8 cellular contexts compared by ENCODE assay signal in the genomic region with DNA sequence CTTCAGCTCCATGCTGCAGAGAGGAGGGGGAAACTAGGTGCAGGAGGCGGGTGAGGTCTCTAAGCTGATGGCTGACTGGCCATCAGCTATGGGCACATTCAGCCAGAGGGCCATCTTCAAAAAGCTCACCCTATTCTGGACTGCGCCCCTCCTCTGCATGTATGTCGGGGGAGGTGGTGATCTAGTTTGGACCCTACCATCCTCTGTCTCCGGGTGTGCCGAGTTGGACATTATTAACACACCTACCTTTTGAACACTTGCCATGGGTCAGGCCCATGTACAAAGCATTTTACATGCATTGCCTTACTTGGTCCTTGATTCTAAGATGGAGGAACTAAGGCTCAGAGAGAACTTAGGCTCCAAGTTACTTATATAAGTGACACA. TPM values are rescaled to one million over a fixed set of nuclear protein-coding genes. Genes with fewer than 3 reads are reported as not detected.
DNase-seq lines count a peak whose midpoint lies in the region; ATAC-seq and TF ChIP-seq lines count a peak whose summit lies in the region.

No MANE protein-coding gene starts in this region.

- peaks cover 31% of the 10 kb centered on the region for H4K20me1 ChIP-seq in GM23338 (replicated peaks; ENCODE audit: insufficient read depth)

- no peak for TF ChIP-seq EP300 in gastroesophageal sphincter (IDR thresholded peaks at IDR 0.05)

- H3K36me3 ChIP-seq in GM23338 (ENCODE audit: insufficient read depth) (peaks cover 25% of the 10 kb centered on the region; the same call in 1 of the 2 replicates), gastroesophageal sphincter (peaks cover 0 to 45% of the 10 kb centered on the region in 2 donors)

- ATAC-seq in GM23338 (no peak), gastroesophageal sphincter (peak; percentile 5)

- no peak for DNase-seq in GM23338 (ENCODE audit: low spot score)
- DNase-seq in stimulated activated CD4-positive, alpha-beta T cell treated with anti-CD3 and anti-CD28 coated beads, Interleukin-4, amount 100 ng/mL, for 1 hour: no peak
- no peak for DNase-seq in NCI-H748 treated with DMSO at 0.1 percent for 48 hours (lab: John Stamatoyannopoulos, UW)
- no peak for DNase-seq in SKM-1 (lab: John Stamatoyannopoulos, UW; ENCODE audit: unreplicated experiment)
- DNase-seq in NCI-H510A treated with DMSO at 0.1 percent for 48 hours (lab: John Stamatoyannopoulos, UW): no peak

- no peaks in the 10 kb centered on the region for H3K9me3 ChIP-seq in gastroesophageal sphincter

- H3K36me3 Mint-ChIP-seq in GM23338 (ENCODE audit: low read depth): peaks cover 40% of the 10 kb centered on the region

- H3K27ac ChIP-seq in GM23338 (ENCODE audit: low read depth) (no peak overlapping the region), gastroesophageal sphincter (peak overlapping the region in 3 of 4 donors; percentile 95 to 97 (median 96)), skin epidermis (peak overlapping the region in 16 of 21 experiments; percentile 1 to 98 (median 92))

- no peaks in the 10 kb centered on the region for H3K27me3 ChIP-seq in GM23338 (ENCODE audit: insufficient read depth)
- H3K27me3 ChIP-seq in gastroesophageal sphincter: no peaks in the 10 kb centered on the region

- H3K4me3 Mint-ChIP-seq in GM23338: peak overlapping the region; percentile 88

- TF ChIP-seq CTCF in GM23338 (conservative IDR thresholded peaks at IDR 0.05; ENCODE audit: low read depth in 2 of 2) (no peak), WI38 (IDR thresholded peaks at IDR 0.05; ENCODE audit: low read depth, low read length) (no peak), gastroesophageal sphincter (IDR thresholded peaks at IDR 0.05) (no peak)

- H3K4me3 ChIP-seq in GM23338 (peak overlapping the region; percentile 94), WI38 (ENCODE audit: low read depth, low read length) (peak overlapping the region; percentile 75), gastroesophageal sphincter (peak overlapping the region; percentile 65 to 95), skin epidermis (peak overlapping the region in 4 of 7 experiments; percentile 80 to 94 (median 88))

- H2AFZ ChIP-seq in GM23338: no peak overlapping the region

- H3K4me2 ChIP-seq in GM23338: peak overlapping the region; percentile 91

- no peaks in the 10 kb centered on the region for H3K9me3 Mint-ChIP-seq in GM23338

- peaks cover 42% of the 10 kb centered on the region for H3K79me2 ChIP-seq in GM23338 (replicated peaks; ENCODE audit: insufficient read depth)

- TF ChIP-seq POLR2A in gastroesophageal sphincter (IDR thresholded peaks at IDR 0.05): no peak

- 20 to 62% methylated on average over 1 to 2 of the region's 5 CpGs for WGBS in gastroesophageal sphincter (ENCODE audit: low coverage in 1 of 2), 2 donors

- H3K9me2 ChIP-seq in GM23338 (ENCODE audit: insufficient read depth): no peaks in the 10 kb centered on the region

- peak overlapping the region; percentile 60; the same call in 1 of the 2 replicates for H3K27ac Mint-ChIP-seq in GM23338

- peaks cover 20% of the 10 kb centered on the region; the same call in 1 of the 2 replicates for H3K4me1 ChIP-seq in GM23338 (ENCODE audit: insufficient read depth)
- peaks cover 0 to 42% (median 12%) of the 10 kb centered on the region in 3 donors for H3K4me1 ChIP-seq in gastroesophageal sphincter

- peaks cover 7% of the 10 kb centered on the region for H3K27me3 Mint-ChIP-seq in GM23338 (ENCODE audit: insufficient read depth, low read depth, poor library complexity)

- no peaks in the 10 kb centered on the region; the same call in 1 of the 2 replicates for H3F3A ChIP-seq in GM23338 (replicated peaks; ENCODE audit: low read depth)

- peaks cover 34% of the 10 kb centered on the region for H3K4me1 Mint-ChIP-seq in GM23338

TF ChIP-seq in GM23338, 12 proteins besides CTCF, POLR2A, EP300 and RAD21 (continues in another document):
- TF ChIP-seq ZNF331 (CRISPR knock-in tag; IDR thresholded peaks at IDR 0.05; ENCODE audit: low read depth) (no peak), ZNF114 (CRISPR knock-in tag; IDR thresholded peaks at IDR 0.05) (no peak), EZH2phosphoT487 (IDR thresholded peaks at IDR 0.05; ENCODE audit: unreplicated experiment) (no peak), EZH2 (IDR thresholded peaks at IDR 0.05; ENCODE audit: low read depth, unreplicated experiment) (no peak), CREB1 (CRISPR knock-in tag; IDR thresholded peaks at IDR 0.05; ENCODE audit: low read depth) (no peak), STAT1 (IDR thresholded peaks at IDR 0.05; ENCODE audit: unreplicated experiment) (no peak), POLR2AphosphoS5 (IDR thresholded peaks at IDR 0.05; ENCODE audit: low read depth) (no peak)
- TF ChIP-seq, protein P1, sequence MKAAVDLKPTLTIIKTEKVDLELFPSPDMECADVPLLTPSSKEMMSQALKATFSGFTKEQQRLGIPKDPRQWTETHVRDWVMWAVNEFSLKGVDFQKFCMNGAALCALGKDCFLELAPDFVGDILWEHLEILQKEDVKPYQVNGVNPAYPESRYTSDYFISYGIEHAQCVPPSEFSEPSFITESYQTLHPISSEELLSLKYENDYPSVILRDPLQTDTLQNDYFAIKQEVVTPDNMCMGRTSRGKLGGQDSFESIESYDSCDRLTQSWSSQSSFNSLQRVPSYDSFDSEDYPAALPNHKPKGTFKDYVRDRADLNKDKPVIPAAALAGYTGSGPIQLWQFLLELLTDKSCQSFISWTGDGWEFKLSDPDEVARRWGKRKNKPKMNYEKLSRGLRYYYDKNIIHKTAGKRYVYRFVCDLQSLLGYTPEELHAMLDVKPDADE (IDR thresholded peaks at IDR 0.05): no peak

RNA-seq across cellular contexts. Expression of a gene that starts 1.4 kb away (rescaled TPM):
- 65.9 and 76.4 TPM in 2 replicates for total RNA-seq in GM23338 (2014; rRNA removed; shearing (Covaris generic))
- 16.7 and 18.4 TPM in 2 replicates for polyA plus RNA-seq in GM23338 (2016; fragmentation: Nextera tagmentation; extraction: Ambion mirVana)
- 10 to 100 TPM; 56.7 to 95.9 (median 78.9) TPM for total RNA-seq in gastroesophageal sphincter

RNA-seq across cellular contexts. Expression of a gene that starts 3.0 kb away (rescaled TPM):
- 1.7 and 6.5 TPM in 2 replicates for total RNA-seq in GM23338 (2014; rRNA removed; shearing (Covaris generic))
- polyA plus RNA-seq in GM23338 (2016; fragmentation: Nextera tagmentation; extraction: Ambion mirVana): 6.9 and 8.3 TPM in 2 replicates
- 1 to 10 TPM in 3 of 4 donors, not detected in 1; 1.9 to 4.6 (median 2.4) TPM for total RNA-seq in gastroesophageal sphincter

RNA-seq across cellular contexts. Expression of a gene that starts 11.9 kb away (rescaled TPM):
- 2.2 and 2.5 TPM in 2 replicates for total RNA-seq in GM23338 (2014; rRNA removed; shearing (Covaris generic))
- polyA plus RNA-seq in GM23338 (2016; fragmentation: Nextera tagmentation; extraction: Ambion mirVana): 0.47 and 0.56 TPM in 2 replicates
- 10 to 100 TPM in 2 of 4 donors, 1 to 10 TPM in 2; 6.7 to 33.9 (median 20.3) TPM for total RNA-seq in gastroesophageal sphincter

RNA-seq across cellular contexts. Expression of a gene that starts 38.3 kb away (rescaled TPM):
- total RNA-seq in GM23338 (2014; rRNA removed; shearing (Covaris generic)): 0.90 and 3.0 TPM in 2 replicates
- 1.1 and 1.9 TPM in 2 replicates for polyA plus RNA-seq in GM23338 (2016; fragmentation: Nextera tagmentation; extraction: Ambion mirVana)
- 100 to 1,000 TPM in 2 of 4 donors, 10 to 100 TPM in 2; 76.2 to 167 (median 95.8) TPM for total RNA-seq in gastroesophageal sphincter

RNA-seq across cellular contexts. Expression of a gene that starts 46.3 kb away (rescaled TPM):
- 7.0 and 12.2 TPM in 2 replicates for total RNA-seq in GM23338 (2014; rRNA removed; shearing (Covaris generic))
- polyA plus RNA-seq in GM23338 (2016; fragmentation: Nextera tagmentation; extraction: Ambion mirVana): 16.3 and 17.1 TPM in 2 replicates
- total RNA-seq in gastroesophageal sphincter: 10 to 100 TPM in 2 of 4 donors, 1 to 10 TPM in 2; 7.1 to 16.8 (median 10.7) TPM
